ENCODE assay signal across 9 cellular contexts in the genomic region with DNA sequence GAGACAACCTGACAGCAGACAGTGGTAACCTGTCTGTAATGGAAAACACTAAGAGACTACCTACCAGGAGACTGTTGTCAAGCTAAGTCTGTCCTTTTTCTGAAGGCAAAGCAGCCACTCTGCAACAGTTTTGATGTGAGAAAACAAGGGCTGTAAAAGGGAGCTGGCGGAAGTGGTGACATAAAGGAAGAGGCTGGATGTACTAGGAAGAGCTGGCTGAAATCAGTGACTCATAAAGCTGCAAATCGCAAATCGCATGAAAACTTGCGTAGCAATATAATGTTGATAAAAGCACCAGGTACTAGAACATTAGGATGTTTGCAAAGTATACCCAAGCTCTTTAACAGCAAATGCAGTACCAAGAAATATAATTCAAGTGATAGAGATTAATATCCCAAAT. TPM values are rescaled to one million over a fixed set of nuclear protein-coding genes. Genes with fewer than 3 reads are reported as not detected.
DNase-seq lines count a peak whose midpoint lies in the region; ATAC-seq and TF ChIP-seq lines count a peak whose summit lies in the region.
"Had no signal": no experiment of that assay in that cellular context is flagged by ENCODE, and none has a peak within 500 bp of the region (broad histone marks: within the 10 kb centered on the region; RNA-seq: fewer than 3 reads in every experiment).

No MANE protein-coding gene starts in this region.

- CTCF ChIA-PET in SK-N-SH (lab: Yijun Ruan, JAX): interaction anchor here (1.2 kb wide), 1 partner anchor 89 kb away, joined by 3 read pairs; no protein-coding TSS in a partner anchor

- no peaks in the 10 kb centered on the region for H3K27me3 ChIP-seq in SK-N-SH (ENCODE audit: insufficient read depth)
- no peaks in the 10 kb centered on the region for H3K27me3 ChIP-seq in RWPE2 (ENCODE audit: insufficient read depth, poor library complexity, severe bottlenecking)
- H3K27me3 ChIP-seq in endocrine pancreas (ENCODE audit: control insufficient read depth, insufficient read depth, low read length): no peaks in the 10 kb centered on the region
- H3K27me3 ChIP-seq: foreskin keratinocyte had no signal

- H3K79me2 ChIP-seq in SK-N-SH (ENCODE audit: insufficient read depth): peaks cover 92% of the 10 kb centered on the region

- H3K36me3 ChIP-seq in SK-N-SH (replicated peaks in 1 of 2; ENCODE audit: control insufficient read depth in 1 of 2, insufficient read depth in 2 of 2, low read length in 1 of 2) (peaks cover 41 to 45% of the 10 kb centered on the region in 2 experiments), RWPE2 (ENCODE audit: low read depth) (peaks cover 59% of the 10 kb centered on the region), endocrine pancreas (ENCODE audit: control insufficient read depth, insufficient read depth, low read length) (peaks cover 3% of the 10 kb centered on the region)

- H3K4me2 ChIP-seq in SK-N-SH: peak overlapping the region; percentile 80

- no peaks in the 10 kb centered on the region for H3K9me2 ChIP-seq in SK-N-SH

- DNase-seq in SK-N-SH (no peak), RWPE2 (ENCODE audit: low spot score) (no peak), skeletal muscle cell (ENCODE audit: low read depth) (no peak), T1000 (lab: John Stamatoyannopoulos, UW) (no peak), NCI-H510A (lab: John Stamatoyannopoulos, UW) (no peak), GM13977 (ENCODE audit: low spot score) (no peak)
- DNase-seq: foreskin keratinocyte had no signal

- H2AFZ ChIP-seq in SK-N-SH (ENCODE audit: low read depth): no peak overlapping the region

- no peak for TF ChIP-seq EP300 in SK-N-SH (IDR thresholded peaks at IDR 0.05; ENCODE audit: borderline replicate concordance in 1 of 2, low read depth in 1 of 2, low read length in 1 of 2)

- H3K4me3 ChIP-seq in SK-N-SH (ENCODE audit: low read depth in 2 of 2, low read length in 1 of 2) (peak overlapping the region; percentile 91 to 95; a peak in 3 of 4 replicates), RWPE2 (ENCODE audit: severe bottlenecking) (peak overlapping the region; percentile 94), endocrine pancreas (ENCODE audit: control insufficient read depth, insufficient read depth, low read length) (peak overlapping the region; percentile 72), skeletal muscle cell (ENCODE audit: low read depth, low read length) (peak overlapping the region; percentile 82)

- H3K27ac ChIP-seq in SK-N-SH (ENCODE audit: low read depth in 2 of 2, low read length in 1 of 2) (no peak overlapping the region), RWPE2 (ENCODE audit: poor library complexity, severe bottlenecking) (no peak overlapping the region)

- H3F3A ChIP-seq in SK-N-SH (replicated peaks; ENCODE audit: insufficient read depth): no peaks in the 10 kb centered on the region

- POLR2A ChIA-PET in SK-N-SH (lab: Yijun Ruan, JAX): no interaction called here

- TF ChIP-seq RAD21 in SK-N-SH (IDR thresholded peaks at IDR 0.05; ENCODE audit: low read length): no peak

- ATAC-seq in SK-N-SH treated with all-trans-retinoic acid at 6 μM for 48 hours: no peak
- ATAC-seq in RWPE2 (ENCODE audit: low read depth): no peak
- ATAC-seq: foreskin keratinocyte had no signal

- peaks cover 45% of the 10 kb centered on the region for H4K20me1 ChIP-seq in SK-N-SH (ENCODE audit: insufficient read depth)

- H3K9me3 ChIP-seq in SK-N-SH: no peaks in the 10 kb centered on the region
- H3K9me3 ChIP-seq in RWPE2 (ENCODE audit: severe bottlenecking): no peaks in the 10 kb centered on the region
- H3K9me3 ChIP-seq in endocrine pancreas (ENCODE audit: control insufficient read depth, low read length): no peaks in the 10 kb centered on the region

- peaks cover 5 to 22% of the 10 kb centered on the region in 2 experiments; a peak in 2 of 4 replicates for H3K4me1 ChIP-seq in SK-N-SH (ENCODE audit: control insufficient read depth in 1 of 2, insufficient read depth in 2 of 2, low read depth in 1 of 2, low read length in 1 of 2)
- H3K4me1 ChIP-seq in RWPE2 (ENCODE audit: insufficient read depth, poor library complexity, severe bottlenecking): peaks cover 24% of the 10 kb centered on the region
- no peaks in the 10 kb centered on the region for H3K4me1 ChIP-seq in endocrine pancreas (ENCODE audit: control insufficient read depth, insufficient read depth, low read length)

- WGBS in SK-N-SH (ENCODE audit: low lambda C conversion rate): 94% methylated on average over 4 of the region's 4 CpGs

- TF ChIP-seq CTCF in SK-N-SH (IDR thresholded peaks at IDR 0.05) (no peak), RWPE2 (IDR thresholded peaks at IDR 0.05; ENCODE audit: poor library complexity, severe bottlenecking) (no peak), GM13977 (IDR thresholded peaks at IDR 0.05; ENCODE audit: extremely low read depth, insufficient read depth, missing control alignments) (no peak)

- H3K9ac ChIP-seq in SK-N-SH (peak overlapping the region; percentile 81; the same call in 1 of the 2 replicates), endocrine pancreas (ENCODE audit: control insufficient read depth, insufficient read depth, low read length) (no peak overlapping the region)

- in situ Hi-C loops in GM13977 (cut with MboI; ENCODE audit: low pct_unique_long_range_greater_than_20kb, low sequenced_read_pairs, unreplicated experiment): loop anchor here (25.0 kb wide), 1 partner anchor 106 kb away; no protein-coding TSS in a partner anchor

TF ChIP-seq in SK-N-SH, 30 proteins besides CTCF, POLR2A, EP300 and RAD21:
- TF ChIP-seq TCF12 (IDR thresholded peaks at IDR 0.05): no peak
- TF ChIP-seq GATA2 (CRISPR knock-in tag; IDR thresholded peaks at IDR 0.05): no peak
- no peak for TF ChIP-seq ELF1 (IDR thresholded peaks at IDR 0.05)
- no peak for TF ChIP-seq FOSL2 (IDR thresholded peaks at IDR 0.05; ENCODE audit: borderline replicate concordance, low read depth)
- TF ChIP-seq, protein P1, sequence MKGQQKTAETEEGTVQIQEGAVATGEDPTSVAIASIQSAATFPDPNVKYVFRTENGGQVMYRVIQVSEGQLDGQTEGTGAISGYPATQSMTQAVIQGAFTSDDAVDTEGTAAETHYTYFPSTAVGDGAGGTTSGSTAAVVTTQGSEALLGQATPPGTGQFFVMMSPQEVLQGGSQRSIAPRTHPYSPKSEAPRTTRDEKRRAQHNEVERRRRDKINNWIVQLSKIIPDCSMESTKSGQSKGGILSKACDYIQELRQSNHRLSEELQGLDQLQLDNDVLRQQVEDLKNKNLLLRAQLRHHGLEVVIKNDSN (IDR thresholded peaks at IDR 0.05; ENCODE audit: borderline replicate concordance, low read depth): no peak
- TF ChIP-seq JUND (IDR thresholded peaks at IDR 0.05): no peak
- TF ChIP-seq MEF2A (IDR thresholded peaks at IDR 0.05; ENCODE audit: borderline replicate concordance, low read depth): no peak

TF ChIP-seq in SK-N-SH treated with all-trans-retinoic acid at 6 μM for 48 hours, 23 proteins besides CTCF, POLR2A, EP300 and RAD21:
- TF ChIP-seq GLIS3 (CRISPR knock-in tag; IDR thresholded peaks at IDR 0.05) (no peak), OSR1 (CRISPR knock-in tag; IDR thresholded peaks at IDR 0.05) (no peak), ZNF8 (CRISPR knock-in tag; IDR thresholded peaks at IDR 0.05) (no peak), ZNF565 (CRISPR knock-in tag; conservative IDR thresholded peaks at IDR 0.05; ENCODE audit: low read depth) (no peak), ZFP30 (CRISPR knock-in tag; IDR thresholded peaks at IDR 0.05) (no peak), PPARA (CRISPR knock-in tag; IDR thresholded peaks at IDR 0.05; ENCODE audit: borderline replicate concordance) (no peak), ARNTL (CRISPR knock-in tag; IDR thresholded peaks at IDR 0.05; ENCODE audit: borderline replicate concordance, low read depth) (no peak), ZFP3 (CRISPR knock-in tag; IDR thresholded peaks at IDR 0.05) (no peak), ISL1 (CRISPR knock-in tag; IDR thresholded peaks at IDR 0.05) (no peak), BACH2 (CRISPR knock-in tag; IDR thresholded peaks at IDR 0.05; ENCODE audit: borderline replicate concordance) (no peak), RARB (CRISPR knock-in tag; IDR thresholded peaks at IDR 0.05) (no peak), TOX (CRISPR knock-in tag; IDR thresholded peaks at IDR 0.05; ENCODE audit: borderline replicate concordance) (no peak)

RNA-seq across cellular contexts. Expression of gene NSUN2, which starts 1.4 kb away (rescaled TPM):
- polyA plus RNA-seq in SK-N-SH (2012; rRNA removed): 76.7 and 78.9 TPM in 2 replicates
- polyA plus RNA-seq in SK-N-SH (2012; cell fraction: cytosol; rRNA removed): 75.1 and 78.1 TPM in 2 replicates
- 112 and 123 TPM in 2 replicates for polyA plus RNA-seq in SK-N-SH (2012; cell fraction: nucleus; rRNA removed)

RNA-seq across cellular contexts. Expression of gene SRD5A1, which starts 1.8 kb away (rescaled TPM):
- polyA plus RNA-seq in SK-N-SH (2012; rRNA removed): 24.0 and 25.1 TPM in 2 replicates
- polyA plus RNA-seq in SK-N-SH (2012; cell fraction: cytosol; rRNA removed): 15.9 and 25.5 TPM in 2 replicates
- 19.4 and 21.6 TPM in 2 replicates for polyA plus RNA-seq in SK-N-SH (2012; cell fraction: nucleus; rRNA removed)
